Comparison of ENCODE assay signal across 19 cellular contexts in the genomic region with DNA sequence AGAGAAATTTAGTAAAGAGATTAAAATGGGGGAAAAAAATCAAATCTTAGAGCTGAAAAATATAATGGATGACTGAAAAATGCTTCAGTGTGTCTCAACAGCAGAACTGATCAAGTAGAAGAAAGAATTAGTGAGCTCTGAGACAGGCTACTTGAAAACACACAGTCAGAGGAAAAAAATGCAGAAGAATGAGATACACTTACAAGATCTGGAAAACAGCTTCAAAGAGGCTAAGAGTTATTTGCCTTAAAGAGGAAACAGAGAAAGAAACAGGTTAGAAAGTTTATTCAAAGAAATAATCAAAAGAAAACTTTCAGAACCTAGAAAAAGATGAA.
DNase-seq lines count a peak whose midpoint lies in the region; ATAC-seq and TF ChIP-seq lines count a peak whose summit lies in the region.
"Had no signal": no experiment of that assay in that cellular context is flagged by ENCODE, and none has a peak within 500 bp of the region (broad histone marks: within the 10 kb centered on the region; RNA-seq: fewer than 3 reads in every experiment).

No MANE protein-coding gene starts in this region.

- POLR2A ChIA-PET in activated CD8-positive, alpha-beta T cell treated with anti-CD3 and anti-CD28 coated beads for 36 hours (lab: Charles Lee): no interaction called here

- no peaks in the 10 kb centered on the region for H3K27me3 Mint-ChIP-seq in activated naive CD4-positive, alpha-beta T cell treated with anti-CD3 and anti-CD28 coated beads, Interleukin-2, amount 10 ng/mL, durations not matched to agents 7 days and 5 days
- no peaks in the 10 kb centered on the region for H3K27me3 Mint-ChIP-seq in activated CD8-positive, alpha-beta T cell treated with anti-CD3 and anti-CD28 coated beads for 36 hours
- H3K27me3 Mint-ChIP-seq: activated T-cell treated with anti-CD3 and anti-CD28 coated beads, Interleukin-2, amount 50 U/mL, for 24 hours; dendritic cell treated with granulocyte-macrophage colony-stimulating factor and Interleukin-4, amounts not matched to agents 40 ng/mL and 50 ng/mL, for 4 days; stimulated activated naive CD8-positive, alpha-beta T cell treated with anti-CD3 and anti-CD28 coated beads, Interleukin-15, amount 100 ng/mL, for 72 hours had no signal

- peak overlapping the region; percentile 57 for H3K27ac Mint-ChIP-seq in activated naive CD4-positive, alpha-beta T cell treated with anti-CD3 and anti-CD28 coated beads, Interleukin-2, amount 10 ng/mL, durations not matched to agents 7 days and 5 days
- peak overlapping the region in 1 of 2 donors; percentile 39 for H3K27ac Mint-ChIP-seq in activated naive CD4-positive, alpha-beta T cell treated with anti-CD3 and anti-CD28 coated beads, Interleukin-2, amount 50 U/mL, for 72 hours
- no peak overlapping the region for H3K27ac Mint-ChIP-seq in activated CD8-positive, alpha-beta T cell treated with anti-CD3 and anti-CD28 coated beads for 36 hours
- H3K27ac Mint-ChIP-seq: activated T-cell treated with anti-CD3 and anti-CD28 coated beads, Interleukin-2, amount 50 U/mL, for 24 hours; dendritic cell treated with granulocyte-macrophage colony-stimulating factor and Interleukin-4, amounts not matched to agents 40 ng/mL and 50 ng/mL, for 4 days had no signal

- peak overlapping the region; percentile 18 for H3K27ac ChIP-seq in epithelial cell of prostate
- H3K27ac ChIP-seq: cardiac muscle cell, heart right ventricle, neutrophil, PC-9, skin epidermis, VCaP had no signal

- intact Hi-C loops in activated CD8-positive, alpha-beta T cell treated with anti-CD3 and anti-CD28 coated beads for 36 hours (cut with micrococcal nuclease): no loop called here

- H3K4me3 Mint-ChIP-seq in activated naive CD4-positive, alpha-beta T cell treated with anti-CD3 and anti-CD28 coated beads, Interleukin-2, amount 10 ng/mL, durations not matched to agents 7 days and 5 days: no peak overlapping the region
- H3K4me3 Mint-ChIP-seq in activated CD8-positive, alpha-beta T cell treated with anti-CD3 and anti-CD28 coated beads for 36 hours: no peak overlapping the region
- H3K4me3 Mint-ChIP-seq: activated T-cell treated with anti-CD3 and anti-CD28 coated beads, Interleukin-2, amount 50 U/mL, for 24 hours; dendritic cell treated with granulocyte-macrophage colony-stimulating factor and Interleukin-4, amounts not matched to agents 40 ng/mL and 50 ng/mL, for 4 days; stimulated activated naive CD8-positive, alpha-beta T cell treated with anti-CD3 and anti-CD28 coated beads, Interleukin-15, amount 100 ng/mL, for 72 hours had no signal

- peaks cover 74% of the 10 kb centered on the region for H3K36me3 Mint-ChIP-seq in activated naive CD4-positive, alpha-beta T cell treated with anti-CD3 and anti-CD28 coated beads, Interleukin-2, amount 10 ng/mL, durations not matched to agents 7 days and 5 days
- H3K36me3 Mint-ChIP-seq in activated naive CD4-positive, alpha-beta T cell treated with anti-CD3 and anti-CD28 coated beads, Interleukin-2, amount 50 U/mL, for 72 hours: peaks cover 48 to 55% of the 10 kb centered on the region in 2 donors
- peaks cover 72% of the 10 kb centered on the region for H3K36me3 Mint-ChIP-seq in activated CD8-positive, alpha-beta T cell treated with anti-CD3 and anti-CD28 coated beads for 36 hours (ENCODE audit: low read depth)

- no peak for DNase-seq in activated naive CD4-positive, alpha-beta T cell treated with anti-CD3 and anti-CD28 coated beads, Interleukin-2, amount 10 ng/mL, durations not matched to agents 7 days and 5 days
- no peak for DNase-seq in activated naive CD4-positive, alpha-beta T cell treated with anti-CD3 and anti-CD28 coated beads, Interleukin-2, amount 50 U/mL, for 72 hours (ENCODE audit: low spot score in 2 of 2)
- DNase-seq in M059J (ENCODE audit: low read depth) (peak; percentile 10), epithelial cell of prostate (ENCODE audit: low read depth, low spot score) (no peak), renal cortical epithelial cell (ENCODE audit: low read depth) (peak; percentile 19), HPDE6-E6E7 (ENCODE audit: extremely low spot score) (no peak)
- no peak for DNase-seq in activated CD8-positive, alpha-beta T cell treated with anti-CD3 and anti-CD28 coated beads for 36 hours
- DNase-seq: 8988T; activated naive CD4-positive, alpha-beta T cell; activated T-cell treated with anti-CD3 and anti-CD28 coated beads, Interleukin-2, amount 50 U/mL, for 24 hours; heart right ventricle; stimulated activated naive CD8-positive, alpha-beta T cell treated with anti-CD3 and anti-CD28 coated beads, Interleukin-15, amount 100 ng/mL, for 72 hours had no signal

- ATAC-seq in activated naive CD4-positive, alpha-beta T cell treated with anti-CD3 and anti-CD28 coated beads, Interleukin-2, amount 50 U/mL, for 72 hours: no peak
- no peak for ATAC-seq in HG03432 (IDR thresholded peaks at IDR 0.05; ENCODE audit: unreplicated experiment)
- no peak for ATAC-seq in activated CD8-positive, alpha-beta T cell treated with anti-CD3 and anti-CD28 coated beads for 36 hours
- ATAC-seq: heart right ventricle had no signal

- peaks cover 27% of the 10 kb centered on the region for H3K9me3 Mint-ChIP-seq in activated naive CD4-positive, alpha-beta T cell treated with anti-CD3 and anti-CD28 coated beads, Interleukin-2, amount 10 ng/mL, durations not matched to agents 7 days and 5 days
- peaks cover 13 to 19% of the 10 kb centered on the region in 2 donors for H3K9me3 Mint-ChIP-seq in activated naive CD4-positive, alpha-beta T cell treated with anti-CD3 and anti-CD28 coated beads, Interleukin-2, amount 50 U/mL, for 72 hours
- peaks cover 30% of the 10 kb centered on the region for H3K9me3 Mint-ChIP-seq in activated CD8-positive, alpha-beta T cell treated with anti-CD3 and anti-CD28 coated beads for 36 hours

- no peaks in the 10 kb centered on the region for H3K4me1 Mint-ChIP-seq in activated naive CD4-positive, alpha-beta T cell treated with anti-CD3 and anti-CD28 coated beads, Interleukin-2, amount 10 ng/mL, durations not matched to agents 7 days and 5 days
- no peaks in the 10 kb centered on the region for H3K4me1 Mint-ChIP-seq in activated CD8-positive, alpha-beta T cell treated with anti-CD3 and anti-CD28 coated beads for 36 hours (ENCODE audit: low read depth)
- H3K4me1 Mint-ChIP-seq: stimulated activated naive CD8-positive, alpha-beta T cell treated with anti-CD3 and anti-CD28 coated beads, Interleukin-15, amount 100 ng/mL, for 72 hours had no signal

- no peak for TF ChIP-seq CTCF in activated CD8-positive, alpha-beta T cell treated with anti-CD3 and anti-CD28 coated beads for 36 hours (IDR thresholded peaks at IDR 0.05)

- CTCF ChIA-PET in activated naive CD4-positive, alpha-beta T cell treated with anti-CD3 and anti-CD28 coated beads, Interleukin-2, amount 10 ng/mL, durations not matched to agents 7 days and 5 days (lab: Charles Lee): no interaction called here
- CTCF ChIA-PET in activated CD8-positive, alpha-beta T cell treated with anti-CD3 and anti-CD28 coated beads for 36 hours (lab: Charles Lee): interaction anchor here (0.7 to 1.1 kb wide), 4 partner anchors 9 to 45 kb away, joined by 3 to 4 read pairs (median 4); no protein-coding TSS in a partner anchor

Comparison
In these comparisons a context has a peak if more than half of its experiments do, and no peak if none do; other contexts are left out.
1. DNase-seq: peak in M059J (single experiment) and renal cortical epithelial cell (single experiment); none in activated naive CD4-positive, alpha-beta T cell treated with anti-CD3 and anti-CD28 coated beads, Interleukin-2, amount 10 ng/mL, durations not matched to agents 7 days and 5 days (single experiment), activated naive CD4-positive, alpha-beta T cell treated with anti-CD3 and anti-CD28 coated beads, Interleukin-2, amount 50 U/mL, for 72 hours (0 of 2), epithelial cell of prostate (single experiment), HPDE6-E6E7 (single experiment) and activated CD8-positive, alpha-beta T cell treated with anti-CD3 and anti-CD28 coated beads for 36 hours (single experiment).